8 cellular contexts compared by ENCODE assay signal in the genomic region with DNA sequence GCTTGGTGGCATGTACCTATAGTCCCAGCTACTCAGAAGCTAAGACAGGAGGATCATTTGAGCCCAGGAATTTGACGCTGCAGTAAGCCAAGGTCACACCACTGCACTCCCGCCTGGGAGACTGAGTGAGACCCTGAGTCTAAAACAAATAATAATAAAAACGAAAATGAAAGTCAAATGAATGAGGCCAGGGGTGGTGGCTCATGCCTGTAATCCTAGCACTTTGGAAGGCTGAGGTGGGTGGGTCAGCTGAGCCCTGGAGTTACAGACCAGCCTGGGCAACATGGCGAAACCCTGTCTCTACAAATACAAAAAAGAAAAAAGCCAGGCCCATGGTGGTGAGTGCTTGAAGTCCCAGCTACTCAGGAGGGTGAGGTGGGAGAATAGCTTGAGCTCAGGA. TPM values are rescaled to one million over a fixed set of nuclear protein-coding genes. Genes with fewer than 3 reads are reported as not detected.
DNase-seq lines count a peak whose midpoint lies in the region; ATAC-seq, FAIRE-seq and TF ChIP-seq lines count a peak whose summit lies in the region.
"Not testable (repeated sequence)": the region's sequence is repeated elsewhere in the genome, so short reads cannot be mapped to it uniquely, and the experiment has no call there.
"Had no signal": no experiment of that assay in that cellular context is flagged by ENCODE, and none has a peak within 500 bp of the region (broad histone marks: within the 10 kb centered on the region; RNA-seq: fewer than 3 reads in every experiment).

No MANE protein-coding gene starts in this region.

- not testable (repeated sequence) for H3K36me3 ChIP-seq in DND-41 (ENCODE audit: insufficient read depth, low read length); K562 (ENCODE audit: control insufficient read depth, insufficient read depth, low read length); HepG2 (replicated peaks in 1 of 2; ENCODE audit: control insufficient read depth in 1 of 2, insufficient read depth in 2 of 2, low read length in 2 of 2)

- intact Hi-C loops in K562 (cut with micrococcal nuclease); left colon (cut with DNase I, micrococcal nuclease); HepG2 (cut with micrococcal nuclease; ENCODE audit: unreplicated experiment): not testable (repeated sequence)

- in situ Hi-C loops in K562 (cut with MboI); HepG2 (cut with HindIII; ENCODE audit: extremely low pct_ligation_motif_present, low pct_unique_long_range_greater_than_20kb): not testable (repeated sequence)

- H3K79me2 ChIP-seq in DND-41 (ENCODE audit: insufficient read depth, low read length); K562 (ENCODE audit: control insufficient read depth, insufficient read depth, low read length); HepG2 (ENCODE audit: insufficient read depth, low read length): not testable (repeated sequence)

- not testable (repeated sequence) for H3K4me3 ChIP-seq in DND-41 (ENCODE audit: low read depth in 1 of 2, low read length in 2 of 2); K562; HepG2 (replicated peaks in 1 of 3; ENCODE audit: insufficient read depth in 1 of 3, low read depth in 2 of 3, low read length in 3 of 3)

- H3K27ac ChIP-seq in DND-41 (ENCODE audit: low read length); K562 (ENCODE audit: extremely low read depth, low read depth, low read length); HepG2 (ENCODE audit: extremely low read length, insufficient read depth, low read length): not testable (repeated sequence)

- TF ChIP-seq EP300 in K562 (IDR thresholded peaks at IDR 0.05; ENCODE audit: low read length); HepG2 (IDR thresholded peaks at IDR 0.05; ENCODE audit: low read depth in 2 of 2, low read length in 2 of 2); HepG2 (CRISPR knock-in tag; IDR thresholded peaks at IDR 0.05; ENCODE audit: borderline replicate concordance): not testable (repeated sequence)

- WGBS in K562 (ENCODE audit: insufficient coverage, low coverage, missing lambda C conversion rate) = no CpG with 5 or more reads among the region's 4 CpGs
- 0% methylated on average over 1 of the region's 4 CpGs for WGBS in HepG2 (ENCODE audit: low lambda C conversion rate)

- not testable (repeated sequence) for H3K9ac ChIP-seq in DND-41 (ENCODE audit: low read depth, low read length); K562 (ENCODE audit: insufficient read depth in 1 of 2, low read depth in 2 of 2, low read length in 2 of 2); HepG2 (ENCODE audit: insufficient read depth, low read depth, low read length)

- peak; percentile 35; the same call in 1 of the 3 replicates for ATAC-seq in DND-41 (ENCODE audit: insufficient read depth, low read depth)
- ATAC-seq in K562 = peak; percentile 37; the same call in 2 of the 3 replicates
- ATAC-seq in left colon = peak; percentile 37
- peak; percentile 83 for ATAC-seq in HepG2

- H3K9me1 ChIP-seq in K562 (ENCODE audit: control insufficient read depth, insufficient read depth, low read length) = not testable (repeated sequence)

- H3K27me3 ChIP-seq in DND-41 (ENCODE audit: insufficient read depth, low read length, poor library complexity); K562 (ENCODE audit: control insufficient read depth in 2 of 2, insufficient read depth in 2 of 2, low read length in 2 of 2); HepG2 (ENCODE audit: control insufficient read depth in 1 of 2, insufficient read depth in 2 of 2, low read length in 2 of 2): not testable (repeated sequence)

- TF ChIP-seq POLR2A in K562 (conservative IDR thresholded peaks at IDR 0.05); HepG2 (IDR thresholded peaks at IDR 0.05; ENCODE audit: insufficient read depth in 1 of 2, low read depth in 2 of 2, low read length in 2 of 2): not testable (repeated sequence)

- not testable (repeated sequence) for H2AFZ ChIP-seq in DND-41 (ENCODE audit: low read depth, low read length); K562 (ENCODE audit: low read depth, low read length); HepG2 (ENCODE audit: low read length)

- not testable (repeated sequence) for H3K9me3 ChIP-seq in DND-41 (ENCODE audit: insufficient read depth, low read length, severe bottlenecking); K562 (replicated peaks; ENCODE audit: control insufficient read depth, insufficient read depth, low read depth, low read length); HepG2 (ENCODE audit: low read length)

- TF ChIP-seq CTCF in DND-41 (IDR thresholded peaks at IDR 0.05; ENCODE audit: borderline replicate concordance, extremely low read depth, low read length, poor library complexity, severe bottlenecking); K562 (IDR thresholded peaks at IDR 0.05 in 2 of 3, conservative IDR thresholded peaks at IDR 0.05 in 1 of 3; ENCODE audit: insufficient read depth in 2 of 3, low read depth in 1 of 3, low read length in 3 of 3); HepG2 (CRISPR knock-in tag; IDR thresholded peaks at IDR 0.05): not testable (repeated sequence)

- H3K4me1 ChIP-seq in DND-41 (ENCODE audit: insufficient read depth, low read length); K562 (replicated peaks in 1 of 2; ENCODE audit: control insufficient read depth in 2 of 2, insufficient read depth in 2 of 2, low read length in 2 of 2); HepG2 (ENCODE audit: insufficient read depth, low read length): not testable (repeated sequence)

- not testable (repeated sequence) for DNase-seq in DND-41; K562 (ENCODE audit: extremely low read depth in 1 of 4, low spot score in 3 of 4); left colon; HepG2 (ENCODE audit: low spot score)

- CTCF ChIA-PET in K562 (lab: Yijun Ruan, JAX; ENCODE audit: low intra/inter-chr PET ratio); HepG2 (lab: Yijun Ruan, JAX; ENCODE audit: low intra/inter-chr PET ratio, low total read pairs): not testable (repeated sequence)

- TF ChIP-seq RAD21 in K562 (CRISPR knock-in tag; conservative IDR thresholded peaks at IDR 0.05 in 1 of 2, IDR thresholded peaks at IDR 0.05 in 1 of 2); HepG2 (CRISPR knock-in tag; IDR thresholded peaks at IDR 0.05): not testable (repeated sequence)

- not testable (repeated sequence) for H4K20me1 ChIP-seq in DND-41 (ENCODE audit: insufficient read depth, low read length); K562 (replicated peaks; ENCODE audit: control insufficient read depth, insufficient read depth, low read length); HepG2 (ENCODE audit: insufficient read depth, low read length)

- not testable (repeated sequence) for BruUV-seq in K562 (replicated peaks; lab: Mats Ljungman, UMichigan); HepG2 (replicated peaks; lab: Mats Ljungman, UMichigan)

- not testable (repeated sequence) for H3K4me2 ChIP-seq in DND-41 (ENCODE audit: insufficient read depth, low read length); K562 (ENCODE audit: insufficient read depth, low read length); HepG2 (ENCODE audit: low read depth, low read length)

- not testable (repeated sequence) for FAIRE-seq in K562 (lab: Jason Lieb, UNC); HepG2 (lab: Jason Lieb, UNC)

- POLR2A ChIA-PET in K562 (lab: Yijun Ruan, JAX); HepG2 (lab: Yijun Ruan, JAX): not testable (repeated sequence)

RNA-seq across cellular contexts. Expression of a gene that starts 24.6 kb away (rescaled TPM):
- total RNA-seq in K562 (2011; cell fraction: chromatin; rRNA removed; ENCODE audit: low replicate concordance) = 1.1 and 4.0 TPM in 2 replicates
- total RNA-seq in K562 (2011; cell fraction: nucleolus; rRNA removed) = 2.8 and 4.3 TPM in 2 replicates
- 1.1 and 2.4 TPM in 2 replicates for total RNA-seq in K562 (2011; cell fraction: nucleoplasm; rRNA removed)
- total RNA-seq in K562 (2014; rRNA removed) (0.59 and 1.1 TPM in 2 replicates), K562 (2014; rRNA removed; fragmentation: Illumina TruSeq; extraction: Trizol) (0.29 and 0.36 TPM in 2 replicates), K562 (2015; rRNA removed; fragmentation: Illumina TruSeq; extraction: Trizol) (0.58 and 0.79 TPM in 2 replicates), K562 (2021) (0.82 and 1.2 TPM in 2 replicates), left colon (under 1 TPM; 0.12 to 0.25 TPM), HepG2 (2016; rRNA removed; fragmentation: Illumina TruSeq; extraction: Trizol) (0.38 and 0.41 TPM in 2 replicates)
- polyA plus RNA-seq in K562 (2011; rRNA removed) (0.17 and 0.54 TPM in 2 replicates), K562 (2014; fragmentation: Illumina TruSeq; extraction: Trizol) (0.52 and 0.54 TPM in 2 replicates), K562 (2014; fragmentation: Nextera tagmentation; extraction: Ambion mirVana) (under 1 TPM; 0.01 to 0.06 TPM), K562 (2014; rRNA removed) (0.20 and 0.23 TPM in 2 replicates), HepG2 (2011; rRNA removed) (0.05 and 0.08 TPM in 2 replicates)
- 0.37 and 0.48 TPM in 2 replicates for polyA plus RNA-seq in K562 (2011; cell fraction: cytosol; rRNA removed)
- 0.55 and 0.73 TPM in 2 replicates for polyA plus RNA-seq in K562 (2011; cell fraction: nucleus; rRNA removed)
- polyA plus RNA-seq in K562 (2012) = 0.98 and 1.4 TPM in 2 replicates
- 1.1 and 1.8 TPM in 2 replicates for polyA minus RNA-seq in K562 (2011; rRNA and poly(A)+ RNA removed)
- polyA minus RNA-seq in K562 (2011; cell fraction: cytosol; rRNA and poly(A)+ RNA removed) = 0.95 and 1.5 TPM in 2 replicates
- 2.0 and 5.1 TPM in 2 replicates for polyA minus RNA-seq in K562 (2011; cell fraction: nucleus; rRNA and poly(A)+ RNA removed)
- total RNA-seq in HepG2 (2016; cell fraction: cytosol; rRNA removed; fragmentation: Illumina TruSeq; extraction: Trizol; ENCODE audit: low read depth) = not detected in 2 replicates
- 0.16 and 0.28 TPM in 2 replicates for total RNA-seq in HepG2 (2016; cell fraction: insoluble cytoplasmic fraction; rRNA removed; fragmentation: Illumina TruSeq; extraction: Trizol)
- total RNA-seq in HepG2 (2016; cell fraction: membrane; rRNA removed; fragmentation: Illumina TruSeq; extraction: Trizol) = 0.10 and 0.12 TPM in 2 replicates
- total RNA-seq in HepG2 (2016; cell fraction: nucleus; rRNA removed; fragmentation: Illumina TruSeq; extraction: Trizol) = 0.19 and 0.22 TPM in 2 replicates
- polyA plus RNA-seq in HepG2 (2011; cell fraction: cytosol; rRNA removed) = 0.03 and 0.04 TPM in 2 replicates
- 0.02 and 0.06 TPM in 2 replicates for polyA plus RNA-seq in HepG2 (2011; cell fraction: nucleus; rRNA removed)
- polyA plus RNA-seq in HepG2 (2012) = 0.04 TPM in 1 of 2 replicates, not detected in the other
- 0.02 TPM in 1 of 2 replicates, not detected in the other for polyA plus RNA-seq in HepG2 (2016; cell fraction: cytosol; fragmentation: Illumina TruSeq; extraction: Trizol; ENCODE audit: low read depth)
- 0.15 TPM in 1 of 2 replicates, not detected in the other for polyA plus RNA-seq in HepG2 (2016; cell fraction: insoluble cytoplasmic fraction; fragmentation: Illumina TruSeq; extraction: Trizol; ENCODE audit: low read depth)
- polyA plus RNA-seq in HepG2 (2016; cell fraction: membrane; fragmentation: Illumina TruSeq; extraction: Trizol; ENCODE audit: low read depth) = not detected in 2 replicates
- polyA plus RNA-seq in HepG2 (2016; cell fraction: nucleus; fragmentation: Illumina TruSeq; extraction: Trizol; ENCODE audit: insufficient read depth, low read depth) = 0.17 and 0.19 TPM in 2 replicates
- 0.40 and 1.8 TPM in 2 replicates for polyA minus RNA-seq in HepG2 (2011; rRNA and poly(A)+ RNA removed; ENCODE audit: low replicate concordance)
- polyA minus RNA-seq in HepG2 (2011; cell fraction: cytosol; rRNA and poly(A)+ RNA removed) = 0.18 TPM in 1 of 2 replicates, not detected in the other
- 0.13 and 0.25 TPM in 2 replicates for polyA minus RNA-seq in HepG2 (2011; cell fraction: nucleus; rRNA and poly(A)+ RNA removed)
- total RNA-seq: Caco-2 had no signal

RNA-seq across cellular contexts. Expression of a gene that starts 59.5 kb away (rescaled TPM):
- total RNA-seq in K562 (2011; cell fraction: chromatin; rRNA removed; ENCODE audit: low replicate concordance) = 1.6 TPM in 1 of 2 replicates, not detected in the other
- total RNA-seq in K562 (2011; cell fraction: nucleolus; rRNA removed) = 2.3 and 3.7 TPM in 2 replicates
- total RNA-seq in K562 (2011; cell fraction: nucleoplasm; rRNA removed) = 0.88 and 2.1 TPM in 2 replicates
- total RNA-seq in K562 (2014; rRNA removed) (1.2 and 3.8 TPM in 2 replicates), K562 (2014; rRNA removed; fragmentation: Illumina TruSeq; extraction: Trizol) (not detected in 2 replicates), K562 (2015; rRNA removed; fragmentation: Illumina TruSeq; extraction: Trizol) (0.65 TPM in 1 of 2 replicates, not detected in the other), K562 (2021) (3.9 and 5.3 TPM in 2 replicates), left colon (1 to 10 TPM; 2.1 to 6.7 TPM), HepG2 (2016; rRNA removed; fragmentation: Illumina TruSeq; extraction: Trizol) (1.4 and 3.0 TPM in 2 replicates)
- polyA plus RNA-seq in K562 (2011; rRNA removed) (0.65 and 1.7 TPM in 2 replicates), K562 (2014; fragmentation: Illumina TruSeq; extraction: Trizol) (not detected in 2 replicates), K562 (2014; fragmentation: Nextera tagmentation; extraction: Ambion mirVana) (not detected), K562 (2014; rRNA removed) (0.61 and 1.8 TPM in 2 replicates), HepG2 (2011; rRNA removed) (5.6 and 7.3 TPM in 2 replicates)
- 3.1 and 5.3 TPM in 2 replicates for polyA plus RNA-seq in K562 (2011; cell fraction: cytosol; rRNA removed)
- 10.0 and 10.4 TPM in 2 replicates for polyA plus RNA-seq in K562 (2011; cell fraction: nucleus; rRNA removed)
- 2.5 and 7.5 TPM in 2 replicates for polyA plus RNA-seq in K562 (2012)
- 0.24 TPM in 1 of 2 replicates, not detected in the other for polyA minus RNA-seq in K562 (2011; rRNA and poly(A)+ RNA removed)
- polyA minus RNA-seq in K562 (2011; cell fraction: cytosol; rRNA and poly(A)+ RNA removed) = 6.0 TPM in 1 of 2 replicates, not detected in the other
- polyA minus RNA-seq in K562 (2011; cell fraction: nucleus; rRNA and poly(A)+ RNA removed) = 0.54 and 1.9 TPM in 2 replicates
- total RNA-seq in HepG2 (2016; cell fraction: cytosol; rRNA removed; fragmentation: Illumina TruSeq; extraction: Trizol; ENCODE audit: low read depth) = 3.5 TPM in 1 of 2 replicates, not detected in the other
- 2.7 and 3.0 TPM in 2 replicates for total RNA-seq in HepG2 (2016; cell fraction: insoluble cytoplasmic fraction; rRNA removed; fragmentation: Illumina TruSeq; extraction: Trizol)
- total RNA-seq in HepG2 (2016; cell fraction: membrane; rRNA removed; fragmentation: Illumina TruSeq; extraction: Trizol) = 1.4 and 2.3 TPM in 2 replicates
- 1.4 and 2.0 TPM in 2 replicates for total RNA-seq in HepG2 (2016; cell fraction: nucleus; rRNA removed; fragmentation: Illumina TruSeq; extraction: Trizol)
- polyA plus RNA-seq in HepG2 (2011; cell fraction: cytosol; rRNA removed) = 6.6 and 8.3 TPM in 2 replicates
- 70.1 and 73.5 TPM in 2 replicates for polyA plus RNA-seq in HepG2 (2011; cell fraction: nucleus; rRNA removed)
- polyA plus RNA-seq in HepG2 (2012) = 3.3 and 5.8 TPM in 2 replicates
- polyA plus RNA-seq in HepG2 (2016; cell fraction: cytosol; fragmentation: Illumina TruSeq; extraction: Trizol; ENCODE audit: low read depth) = 2.3 and 2.4 TPM in 2 replicates
- polyA plus RNA-seq in HepG2 (2016; cell fraction: insoluble cytoplasmic fraction; fragmentation: Illumina TruSeq; extraction: Trizol; ENCODE audit: low read depth) = 2.1 and 3.1 TPM in 2 replicates
- 0.71 and 3.2 TPM in 2 replicates for polyA plus RNA-seq in HepG2 (2016; cell fraction: membrane; fragmentation: Illumina TruSeq; extraction: Trizol; ENCODE audit: low read depth)
- polyA plus RNA-seq in HepG2 (2016; cell fraction: nucleus; fragmentation: Illumina TruSeq; extraction: Trizol; ENCODE audit: insufficient read depth, low read depth) = 8.1 and 9.2 TPM in 2 replicates
- polyA minus RNA-seq in HepG2 (2011; rRNA and poly(A)+ RNA removed; ENCODE audit: low replicate concordance) = 2.3 TPM in 1 of 2 replicates, not detected in the other
- polyA minus RNA-seq in HepG2 (2011; cell fraction: cytosol; rRNA and poly(A)+ RNA removed) = 4.6 and 6.6 TPM in 2 replicates
- 1.9 and 2.0 TPM in 2 replicates for polyA minus RNA-seq in HepG2 (2011; cell fraction: nucleus; rRNA and poly(A)+ RNA removed)
- total RNA-seq: A172, A673, Daoy had no signal
